1 cellular context compared by ENCODE assay signal in the genomic region with DNA sequence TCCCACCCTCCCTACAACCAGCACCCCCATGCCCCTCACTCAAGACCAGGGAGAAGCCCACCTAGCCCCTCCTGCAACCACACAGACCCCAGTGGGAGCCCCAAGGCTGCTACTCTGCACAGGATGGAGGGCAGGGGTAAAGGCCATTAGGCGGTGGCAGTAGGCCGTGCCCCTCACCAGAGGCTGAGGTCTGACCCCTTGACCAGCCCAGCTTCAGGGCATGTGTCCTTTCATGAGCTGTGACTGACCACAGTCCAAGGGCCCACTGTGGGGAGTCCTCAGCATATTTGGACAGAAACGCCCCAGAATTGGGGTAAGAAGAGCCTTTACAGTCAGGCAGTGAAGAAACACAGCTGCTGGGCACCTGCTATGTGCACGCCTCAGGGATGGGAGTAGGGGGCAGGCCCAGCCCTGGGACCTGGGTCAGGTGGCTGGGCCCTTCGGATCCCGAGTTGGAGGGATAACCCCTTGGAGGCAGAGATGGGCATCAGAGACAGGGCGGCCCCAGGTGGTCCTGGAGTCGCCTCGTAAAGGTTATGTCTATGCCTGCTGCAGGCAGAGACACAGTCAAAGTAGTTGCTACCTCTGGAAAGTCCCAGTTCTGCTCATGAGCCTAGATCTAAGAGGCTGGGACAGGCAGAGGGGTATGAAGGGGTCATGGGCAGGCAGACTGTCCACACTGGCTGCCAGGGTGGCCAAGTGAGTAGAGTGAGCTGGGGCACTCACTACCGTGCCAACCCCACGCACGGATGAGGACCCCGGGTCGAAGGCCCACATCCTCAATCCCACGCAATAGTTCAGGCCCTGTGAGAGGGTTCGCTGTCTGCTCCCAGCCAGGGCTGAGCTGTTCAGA.
TF ChIP-seq lines count a peak whose summit lies in the region.

No MANE protein-coding gene starts in this region.

TF ChIP-seq in HepG2, 621 proteins besides CTCF, POLR2A, EP300 and RAD21 (continued from another document):
- TF ChIP-seq ZBED4 (CRISPR knock-in tag; IDR thresholded peaks at IDR 0.05; ENCODE audit: borderline replicate concordance) (no peak), ZNF777 (CRISPR knock-in tag; IDR thresholded peaks at IDR 0.05) (no peak), ZSCAN25 (CRISPR knock-in tag; IDR thresholded peaks at IDR 0.05) (no peak)
TF ChIP-seq in HepG2: peak in this region for 14.
